9 cellular contexts compared by ENCODE assay signal in genomic region chr12:65740506-65740872, GRCh38.
DNase-seq lines count a peak whose midpoint lies in the region; ATAC-seq and TF ChIP-seq lines count a peak whose summit lies in the region.
"Had no signal": no experiment of that assay in that cellular context is flagged by ENCODE, and none has a peak within 500 bp of the region (broad histone marks: within the 10 kb centered on the region; RNA-seq: fewer than 3 reads in every experiment).

No MANE protein-coding gene starts in this region.

- H3K9me3 ChIP-seq in breast epithelium: no peaks in the 10 kb centered on the region
- no peaks in the 10 kb centered on the region for H3K9me3 ChIP-seq in iPS-15b (ENCODE audit: control insufficient read depth, insufficient read depth, low read length)
- H3K9me3 ChIP-seq in testis: no peaks in the 10 kb centered on the region
- no peaks in the 10 kb centered on the region for H3K9me3 ChIP-seq in Peyer's patch

- H3K36me3 Mint-ChIP-seq in MCF 10A (ENCODE audit: insufficient read depth, unreplicated experiment) (peaks cover 5% of the 10 kb centered on the region), activated B cell treated with CpG ODN at 0.5 μM for 24 hours (ENCODE audit: low read depth) (no peaks in the 10 kb centered on the region)

- CTCF ChIA-PET in MCF 10A (lab: Yijun Ruan, JAX): no interaction called here
- CTCF ChIA-PET in activated B cell treated with CpG ODN at 0.5 μM for 24 hours (lab: Charles Lee): no interaction called here

- 4 to 9% methylated on average over 1 of the region's 1 CpG for WGBS in testis, 2 donors

- H3K4me3 ChIP-seq in breast epithelium (peak overlapping the region in 1 of 3 donors; percentile 83), iPS-15b (ENCODE audit: low read depth, low read length) (peak overlapping the region; percentile 87), testis (peak overlapping the region; percentile 51 to 65), Peyer's patch (no peak overlapping the region)

- ATAC-seq in activated B cell treated with CpG ODN at 0.5 μM for 24 hours (ENCODE audit: low read depth) (no peak), GM18907 (IDR thresholded peaks at IDR 0.05; ENCODE audit: unreplicated experiment) (no peak)

- H3K4me1 ChIP-seq in breast epithelium (no peaks in the 10 kb centered on the region), iPS-15b (ENCODE audit: control insufficient read depth, insufficient read depth, low read length) (peaks cover 6% of the 10 kb centered on the region), testis (peaks cover 7% of the 10 kb centered on the region), Peyer's patch (peaks cover 0 to 12% (median 0%) of the 10 kb centered on the region in 4 donors)

- peaks cover 0 to 14% of the 10 kb centered on the region in 2 donors for H3K27me3 ChIP-seq in breast epithelium
- peaks cover 11% of the 10 kb centered on the region for H3K27me3 ChIP-seq in iPS-15b (ENCODE audit: control insufficient read depth, insufficient read depth, low read length)
- H3K27me3 ChIP-seq in testis: no peaks in the 10 kb centered on the region
- peaks cover 0 to 5% of the 10 kb centered on the region in 2 donors for H3K27me3 ChIP-seq in Peyer's patch

- H3K36me3 ChIP-seq in breast epithelium (no peaks in the 10 kb centered on the region), iPS-15b (ENCODE audit: control insufficient read depth, insufficient read depth, low read length) (no peaks in the 10 kb centered on the region), testis (ENCODE audit: low read depth, missing control alignments) (no peaks in the 10 kb centered on the region), Peyer's patch (no peaks in the 10 kb centered on the region)

- POLR2A ChIA-PET in MCF 10A (lab: Yijun Ruan, JAX) (no interaction called here), activated B cell treated with CpG ODN at 0.5 μM for 24 hours (lab: Charles Lee) (no interaction called here)

- TF ChIP-seq POLR2A in breast epithelium (IDR thresholded peaks at IDR 0.05): no peak
- no peak for TF ChIP-seq POLR2A in testis (IDR thresholded peaks at IDR 0.05)
- no peak for TF ChIP-seq POLR2A in Peyer's patch (IDR thresholded peaks at IDR 0.05)

- no peaks in the 10 kb centered on the region for H3K4me1 Mint-ChIP-seq in MCF 10A (ENCODE audit: insufficient read depth, unreplicated experiment)
- peaks cover 20% of the 10 kb centered on the region for H3K4me1 Mint-ChIP-seq in activated B cell treated with CpG ODN at 0.5 μM for 24 hours

- H3K27ac Mint-ChIP-seq in MCF 10A (ENCODE audit: low read depth, unreplicated experiment) (no peak overlapping the region), activated B cell treated with CpG ODN at 0.5 μM for 24 hours (no peak overlapping the region)

- H3K9me3 Mint-ChIP-seq in MCF 10A (ENCODE audit: unreplicated experiment): no peaks in the 10 kb centered on the region
- H3K9me3 Mint-ChIP-seq in activated B cell treated with CpG ODN at 0.5 μM for 24 hours: no peaks in the 10 kb centered on the region

- intact Hi-C loops in MCF 10A (cut with micrococcal nuclease) (no loop called here), breast epithelium (cut with DNase I; ENCODE audit: low total_unique reads) (no loop called here), activated B cell treated with CpG ODN at 0.5 μM for 24 hours (cut with micrococcal nuclease) (no loop called here), testis (cut with DNase I; ENCODE audit: low total_unique reads) (no loop called here)

- H3K4me3 Mint-ChIP-seq in MCF 10A (ENCODE audit: unreplicated experiment) (peak overlapping the region; percentile 86), activated B cell treated with CpG ODN at 0.5 μM for 24 hours (peak overlapping the region; percentile 67)

- no TSS peak for BruUV-seq in MCF 10A (replicated peaks; lab: Mats Ljungman, UMichigan)

- H3K9ac ChIP-seq in iPS-15b (ENCODE audit: low read depth, low read length): no peak overlapping the region

- DNase-seq in MCF 10A (ENCODE audit: unreplicated experiment) (no peak), breast epithelium (ENCODE audit: low spot score in 2 of 2) (no peak), activated B cell treated with CpG ODN at 0.5 μM for 24 hours (no peak), testis (no peak), Peyer's patch (no peak), NAMALWA (ENCODE audit: low spot score) (no peak)

- no peak overlapping the region for H3K27ac ChIP-seq in breast epithelium
- no peak overlapping the region for H3K27ac ChIP-seq in testis
- no peak overlapping the region for H3K27ac ChIP-seq in Peyer's patch
- H3K27ac ChIP-seq: C4-2B had no signal

- H3K27me3 Mint-ChIP-seq in MCF 10A (ENCODE audit: insufficient read depth, unreplicated experiment) (no peaks in the 10 kb centered on the region), activated B cell treated with CpG ODN at 0.5 μM for 24 hours (peaks cover 29% of the 10 kb centered on the region)

- TF ChIP-seq CTCF in MCF 10A (IDR thresholded peaks at IDR 0.05; ENCODE audit: unreplicated experiment): no peak
- TF ChIP-seq CTCF in breast epithelium (IDR thresholded peaks at IDR 0.05): no peak
- TF ChIP-seq CTCF in activated B cell treated with CpG ODN at 0.5 μM for 24 hours (IDR thresholded peaks at IDR 0.05): no peak
- no peak for TF ChIP-seq CTCF in testis (IDR thresholded peaks at IDR 0.05)
- TF ChIP-seq CTCF in Peyer's patch (IDR thresholded peaks at IDR 0.05): no peak

Comparison
In these comparisons a context has a peak if more than half of its experiments do, and no peak if none do; other contexts are left out.
1. H3K4me3 ChIP-seq: peak in iPS-15b (single experiment) and testis (2 of 2); none in Peyer's patch (0 of 4).